8 cellular contexts compared by ENCODE assay signal in genomic region chr19:7394728-7395359, GRCh38. TPM values are rescaled to one million over a fixed set of nuclear protein-coding genes. Genes with fewer than 3 reads are reported as not detected.
DNase-seq lines count a peak whose midpoint lies in the region; ATAC-seq and TF ChIP-seq lines count a peak whose summit lies in the region.

No MANE protein-coding gene starts in this region.

- H3K18ac ChIP-seq in IMR-90 (ENCODE audit: low read depth, low read length), result peak overlapping the region; percentile 20; the same call in 1 of the 2 replicates

- peak overlapping the region; percentile 89 for H3K4me3 Mint-ChIP-seq in activated T-cell treated with anti-CD3 and anti-CD28 coated beads, Interleukin-2, amount 50 U/mL, for 24 hours

- TF ChIP-seq RAD21 in IMR-90 (IDR thresholded peaks at IDR 0.05; ENCODE audit: low read length), result no peak

- H3K9ac ChIP-seq in IMR-90 (ENCODE audit: low read depth, low read length) (peak overlapping the region; percentile 85), mucosa of rectum (ENCODE audit: low read depth in 1 of 2, low read length in 2 of 2) (peak overlapping the region; percentile 81 to 96)

- ATAC-seq in GM21390 (IDR thresholded peaks at IDR 0.05; ENCODE audit: unreplicated experiment), result peak; percentile 54
- ATAC-seq in IMR-90 (ENCODE audit: low read depth), result peak; percentile 84

- H2BK20ac ChIP-seq in IMR-90 (ENCODE audit: low read depth, low read length), result no peak overlapping the region

- in situ Hi-C loops in IMR-90 (cut with MboI; ENCODE audit: low sequenced_read_pairs), result no loop called here

- no peaks in the 10 kb centered on the region for H3K9me2 ChIP-seq in OCI-LY7 (ENCODE audit: insufficient read depth, low read length)

- peak overlapping the region; percentile 43 for H3K27ac ChIP-seq in IMR-90 (ENCODE audit: insufficient read depth, low read length)
- no peak overlapping the region for H3K27ac ChIP-seq in OCI-LY7 (ENCODE audit: low read depth, low read length, poor library complexity, severe bottlenecking)
- peak overlapping the region; percentile 79 to 87 for H3K27ac ChIP-seq in mucosa of rectum (ENCODE audit: low read depth in 2 of 2, low read length in 2 of 2)

- H3K4me2 ChIP-seq in IMR-90 (ENCODE audit: low read depth, low read length), result peak overlapping the region; percentile 85
- peak overlapping the region; percentile 76 for H3K4me2 ChIP-seq in OCI-LY7 (ENCODE audit: low read length)

- peak overlapping the region; percentile 91 for H3K4ac ChIP-seq in IMR-90 (ENCODE audit: low read depth, low read length)

- H2BK5ac ChIP-seq in IMR-90 (ENCODE audit: low read depth, low read length, poor library complexity, severe bottlenecking), result peak overlapping the region; percentile 30

- no peak for TF ChIP-seq CTCF in IMR-90 (conservative IDR thresholded peaks at IDR 0.05; ENCODE audit: low read depth, low read length)
- 0 out of 2 replicates have a peak, but pooled peaks have one; percentile 21 for TF ChIP-seq CTCF in OCI-LY7 (conservative IDR thresholded peaks at IDR 0.05; ENCODE audit: low read length)

- H3K4me1 ChIP-seq in IMR-90 (ENCODE audit: control insufficient read depth, insufficient read depth, low read length) (peaks cover 6% of the 10 kb centered on the region), OCI-LY7 (ENCODE audit: insufficient read depth, low read length, poor library complexity, severe bottlenecking) (peaks cover 16% of the 10 kb centered on the region), mucosa of rectum (ENCODE audit: control insufficient read depth in 2 of 2, insufficient read depth in 2 of 2, low read length in 2 of 2) (peaks cover 30 to 35% of the 10 kb centered on the region in 2 donors)

- 0 out of 2 replicates have a peak overlapping the region, but pooled peaks have one; percentile 33 for H2AK5ac ChIP-seq in IMR-90 (ENCODE audit: low read depth, low read length)

- peak; percentile 89 for DNase-seq in COLO829 (ENCODE audit: low spot score)
- DNase-seq in IMR-90, result peak; percentile 87
- DNase-seq in OCI-LY7 (ENCODE audit: low spot score), result peak; percentile 83
- peak; percentile 97 for DNase-seq in activated T-cell treated with anti-CD3 and anti-CD28 coated beads, Interleukin-2, amount 50 U/mL, for 24 hours
- DNase-seq in erythroblast (lab: John Stamatoyannopoulos, UW), result peak; percentile 91 to 97
- DNase-seq in stimulated activated CD8-positive, alpha-beta memory T cell treated with anti-CD3 and anti-CD28 coated beads, Interleukin-4, amount 100 ng/mL, for 1 hour (ENCODE audit: low read depth in 2 of 2, low spot score in 1 of 2), result peak; percentile 79 to 82

- H3K27me3 ChIP-seq in IMR-90 (ENCODE audit: control insufficient read depth, insufficient read depth, low read length) (no peaks in the 10 kb centered on the region), mucosa of rectum (ENCODE audit: control insufficient read depth in 2 of 2, insufficient read depth in 2 of 2, low read length in 2 of 2) (no peaks in the 10 kb centered on the region)

- peak overlapping the region; percentile 97 for H3K14ac ChIP-seq in IMR-90 (replicated peaks; ENCODE audit: low read depth, low read length)

- peak overlapping the region; percentile 69; the same call in 1 of the 2 replicates for H4K5ac ChIP-seq in IMR-90 (ENCODE audit: low read depth, low read length)

- H3K36me3 Mint-ChIP-seq in activated T-cell treated with anti-CD3 and anti-CD28 coated beads, Interleukin-2, amount 50 U/mL, for 24 hours (ENCODE audit: low read depth), result peaks cover 27% of the 10 kb centered on the region

- H3K79me2 ChIP-seq in OCI-LY7 (ENCODE audit: insufficient read depth, low read depth, low read length), result peaks cover 46% of the 10 kb centered on the region

- intact Hi-C loops in IMR-90 (cut with micrococcal nuclease), result loop anchor here (5.0 kb wide), 2 partner anchors 122 to 137 kb away; partner anchors contain the start of gene ZNF358
- intact Hi-C loops in OCI-LY7 (cut with micrococcal nuclease; ENCODE audit: unreplicated experiment), result no loop called here

- H3K23ac ChIP-seq in IMR-90 (ENCODE audit: low read depth, low read length), result peak overlapping the region; percentile 64; the same call in 1 of the 2 replicates

- peaks cover 52% of the 10 kb centered on the region for H3K4me1 Mint-ChIP-seq in activated T-cell treated with anti-CD3 and anti-CD28 coated beads, Interleukin-2, amount 50 U/mL, for 24 hours (ENCODE audit: low read depth)

- H3K4me3 ChIP-seq in IMR-90 (ENCODE audit: insufficient read depth, low read depth, low read length), result peak overlapping the region; percentile 86
- peak overlapping the region; percentile 85 for H3K4me3 ChIP-seq in OCI-LY7 (ENCODE audit: low read depth, low read length, poor library complexity, severe bottlenecking)
- H3K4me3 ChIP-seq in mucosa of rectum (ENCODE audit: low read length in 2 of 2), result peak overlapping the region; percentile 87 to 88

- H3K36me3 ChIP-seq in IMR-90 (ENCODE audit: control insufficient read depth, insufficient read depth, low read length) (no peaks in the 10 kb centered on the region), OCI-LY7 (ENCODE audit: insufficient read depth, low read length) (peaks cover 76% of the 10 kb centered on the region), mucosa of rectum (ENCODE audit: control insufficient read depth in 2 of 2, insufficient read depth in 2 of 2, low read length in 2 of 2) (no peaks in the 10 kb centered on the region)

- peak overlapping the region; percentile 35 to 78; a peak in 2 of 4 replicates for H4K8ac ChIP-seq in IMR-90 (ENCODE audit: low read depth in 2 of 2, low read length in 2 of 2)

- no peak overlapping the region for H2BK15ac ChIP-seq in IMR-90 (ENCODE audit: low read depth, low read length)

- dilution Hi-C loops in IMR-90 (cut with HindIII; ENCODE audit: low sequenced_read_pairs, unreplicated experiment), result no loop called here

- H4K20me1 ChIP-seq in IMR-90 (ENCODE audit: insufficient read depth, low read length) (peaks cover 35% of the 10 kb centered on the region), OCI-LY7 (ENCODE audit: insufficient read depth, low read length) (0 out of 2 replicates have a peak, but pooled peaks cover 5% of the 10 kb centered on the region)

- H3K9me1 ChIP-seq in IMR-90 (ENCODE audit: insufficient read depth, low read length), result peaks cover 2% of the 10 kb centered on the region; the same call in 1 of the 2 replicates

- 1% methylated on average over 25 of the region's 61 CpGs; no CpG with 5 or more reads in 1 of the 2 experiments for WGBS in IMR-90 (ENCODE audit: extremely low coverage in 2 of 2, insufficient read length in 1 of 2), 2 experiments

- H3K27me3 Mint-ChIP-seq in activated T-cell treated with anti-CD3 and anti-CD28 coated beads, Interleukin-2, amount 50 U/mL, for 24 hours, result no peaks in the 10 kb centered on the region

- H3K79me1 ChIP-seq in IMR-90 (ENCODE audit: low read depth in 1 of 2, low read length in 2 of 2), result peaks cover 15 to 37% of the 10 kb centered on the region in 2 experiments

- H2BK120ac ChIP-seq in IMR-90 (ENCODE audit: low read depth, low read length), result no peak overlapping the region

- H4K91ac ChIP-seq in IMR-90 (ENCODE audit: insufficient read depth, low read depth, low read length), result 0 out of 2 replicates have a peak overlapping the region, but pooled peaks have one; percentile 20

- peak overlapping the region; percentile 96 for H2AK9ac ChIP-seq in IMR-90 (replicated peaks; ENCODE audit: low read depth, low read length, poor library complexity)

- peak overlapping the region; percentile 95 for H2AFZ ChIP-seq in IMR-90 (replicated peaks; ENCODE audit: low read length, poor library complexity)
- no peak overlapping the region for H2AFZ ChIP-seq in OCI-LY7 (ENCODE audit: low read length)

- BruUV-seq in IMR-90 (replicated peaks; lab: Mats Ljungman, UMichigan) (no TSS peak), OCI-LY7 (replicated peaks; lab: Mats Ljungman, UMichigan) (no TSS peak)

- H3K9me3 Mint-ChIP-seq in activated T-cell treated with anti-CD3 and anti-CD28 coated beads, Interleukin-2, amount 50 U/mL, for 24 hours, result no peaks in the 10 kb centered on the region

- peak overlapping the region; percentile 46; the same call in 1 of the 2 replicates for H3K56ac ChIP-seq in IMR-90 (ENCODE audit: extremely low read depth, insufficient read depth, low read length)

- H3K9me3 ChIP-seq in IMR-90 (ENCODE audit: control insufficient read depth, insufficient read depth, low read length), result no peaks in the 10 kb centered on the region
- no peaks in the 10 kb centered on the region for H3K9me3 ChIP-seq in OCI-LY7 (ENCODE audit: low read length)
- no peaks in the 10 kb centered on the region for H3K9me3 ChIP-seq in mucosa of rectum (ENCODE audit: control insufficient read depth in 2 of 2, low read length in 2 of 2)

- POLR2A ChIA-PET in IMR-90 (lab: Charles Lee; ENCODE audit: unreplicated experiment), result interaction anchor here (0.9 kb wide), 1 partner anchor 10 kb away, joined by 3 read pairs; no protein-coding TSS in a partner anchor
- POLR2A ChIA-PET in OCI-LY7 (lab: Charles Lee), result interaction anchor here (0.7 to 0.8 kb wide), 2 partner anchors 10 to 824 kb away, joined by 3 read pairs; no protein-coding TSS in a partner anchor

- peak overlapping the region; percentile 83 for H3K27ac Mint-ChIP-seq in activated T-cell treated with anti-CD3 and anti-CD28 coated beads, Interleukin-2, amount 50 U/mL, for 24 hours

- CTCF ChIA-PET in IMR-90 (lab: Yijun Ruan, JAX) (no interaction called here), OCI-LY7 (lab: Charles Lee; ENCODE audit: unreplicated experiment) (no interaction called here)

- TF ChIP-seq POLR2A in IMR-90 (IDR thresholded peaks at IDR 0.05; ENCODE audit: low read depth, low read length) (peak; percentile 49), erythroblast (IDR thresholded peaks at IDR 0.05; ENCODE audit: low read length) (peak; percentile 69)

TF ChIP-seq in IMR-90, 13 proteins besides CTCF, POLR2A, EP300 and RAD21 (continues in another document):
- TF ChIP-seq MXI1 (IDR thresholded peaks at IDR 0.05; ENCODE audit: borderline replicate concordance, low read depth, low read length) (peak; percentile 63; the same call in 1 of the 2 replicates), FOS (IDR thresholded peaks at IDR 0.05; ENCODE audit: low read depth, low read length) (no peak), MAZ (IDR thresholded peaks at IDR 0.05; ENCODE audit: borderline replicate concordance, low read depth, low read length) (peak; percentile 89; the same call in 1 of the 2 replicates), NFE2L2 (IDR thresholded peaks at IDR 0.05; ENCODE audit: low read depth, low read length) (no peak), CEBPB (IDR thresholded peaks at IDR 0.05; ENCODE audit: low read depth, low read length) (no peak), CHD1 (IDR thresholded peaks at IDR 0.05; ENCODE audit: low read depth, low read length) (no peak), SMC3 (IDR thresholded peaks at IDR 0.05; ENCODE audit: low read depth, low read length) (no peak), RCOR1 (IDR thresholded peaks at IDR 0.05; ENCODE audit: insufficient replicate concordance, low read length) (no peak)

RNA-seq across cellular contexts. Expression of gene ARHGEF18, which starts 46.1 kb away (rescaled TPM):
- total RNA-seq in IMR-90 (2012; rRNA removed) (12.4 and 14.2 TPM in 2 replicates), OCI-LY7 (2022) (55.2 and 59.3 TPM in 2 replicates)
- polyA plus RNA-seq in IMR-90 (2012; rRNA removed), result 11.6 and 13.7 TPM in 2 replicates
- polyA plus RNA-seq in IMR-90 (2012; cell fraction: cytosol; rRNA removed), result 10.0 and 12.8 TPM in 2 replicates
- 26.8 and 39.1 TPM in 2 replicates for polyA plus RNA-seq in IMR-90 (2012; cell fraction: nucleus; rRNA removed; ENCODE audit: low replicate concordance)
- 45.8 and 48.1 TPM in 2 replicates for total RNA-seq in OCI-LY7 (2014; rRNA removed; shearing (Covaris generic))
